ENCODE assay signal across 30 cellular contexts in genomic region chr5:81179959-81180358, GRCh38. TPM values are rescaled to one million over a fixed set of nuclear protein-coding genes. Genes with fewer than 3 reads are reported as not detected.
"Had no signal": no experiment of that assay in that cellular context is flagged by ENCODE, and none has a peak within 500 bp of the region (broad histone marks: within the 10 kb centered on the region; RNA-seq: fewer than 3 reads in every experiment).

No MANE protein-coding gene starts in this region.

- H3K9me3 ChIP-seq: heart left ventricle had no signal

- H3K27ac ChIP-seq: brain microvascular endothelial cell, coronary artery, heart left ventricle, VCaP had no signal

- FAIRE-seq: astrocyte, bronchial epithelial cell, frontal cortex had no signal

- H3K4me3 ChIP-seq: coronary artery, dorsolateral prefrontal cortex, heart left ventricle had no signal

- DNase-seq: activated B cell treated with CpG ODN at 0.5 μM for 24 hours; activated CD4-positive, alpha-beta T cell treated with anti-CD3 and anti-CD28 coated beads for 48 hours; activated CD4-positive, alpha-beta T cell treated with anti-CD3 and anti-CD28 coated beads, Interleukin-2, amount 50 U/mL, for 1 hour; activated CD4-positive, alpha-beta T cell treated with anti-CD3 and anti-CD28 coated beads, Interleukin-2, amount 50 U/mL, for 48 hours; activated CD8-positive, alpha-beta memory T cell treated with anti-CD3 and anti-CD28 coated beads for 24 hours; activated CD8-positive, alpha-beta T cell treated with anti-CD3 and anti-CD28 coated beads for 36 hours; activated effector memory CD4-positive, alpha-beta T cell treated with Interleukin-2 at 50 U/mL for 16 hours; activated gamma-delta T cell treated with Interleukin-2 at 50 U/mL for 16 hours; activated naive CD4-positive, alpha-beta T cell treated with anti-CD3 and anti-CD28 coated beads, Interleukin-2, amount 50 U/mL, for 16 hours; activated naive CD4-positive, alpha-beta T cell treated with Interleukin-2 at 50 U/mL for 16 hours; activated T-cell treated with anti-CD3 and anti-CD28 coated beads, Interleukin-2, amount 50 U/mL, for 4 hours; amniotic stem cell; anterior cingulate cortex; brain microvascular endothelial cell; dorsolateral prefrontal cortex; effector memory CD4-positive, alpha-beta T cell; endodermal cell; foreskin fibroblast; glutamatergic neuron; heart left ventricle; T-helper 2 cell had no signal

- ATAC-seq: activated CD4-positive, CD25-positive, alpha-beta regulatory T cell treated with anti-CD3 and anti-CD28 coated beads, Interleukin-2, amount 50 U/mL, for 24 hours; activated CD8-positive, alpha-beta T cell treated with anti-CD3 and anti-CD28 coated beads for 36 hours; activated T-cell treated with anti-CD3 and anti-CD28 coated beads, Interleukin-2, amount 50 U/mL, for 4 hours; activated T-helper 17 cell treated with anti-CD3 and anti-CD28 coated beads, Interleukin-2, amount 50 U/mL, for 72 hours; esophagus mucosa; heart left ventricle had no signal

- H3K36me3 ChIP-seq: brain microvascular endothelial cell had no signal

- H3K27me3 ChIP-seq: brain microvascular endothelial cell, dorsolateral prefrontal cortex, heart left ventricle had no signal

RNA-seq across cellular contexts. Expression of gene CKMT2, which starts 53.2 kb away (rescaled TPM):
- total RNA-seq: activated B cell treated with CpG ODN at 0.5 μM for 24 hours; activated CD8-positive, alpha-beta T cell treated with anti-CD3 and anti-CD28 coated beads for 36 hours; activated T-cell treated with anti-CD3 and anti-CD28 coated beads, Interleukin-2, amount 50 U/mL, for 4 hours; activated T-helper 17 cell treated with anti-CD3 and anti-CD28 coated beads, Interleukin-2, amount 50 U/mL, for 72 hours; bronchial epithelial cell; epithelial cell of proximal tubule had no signal
